In the genomic region with DNA sequence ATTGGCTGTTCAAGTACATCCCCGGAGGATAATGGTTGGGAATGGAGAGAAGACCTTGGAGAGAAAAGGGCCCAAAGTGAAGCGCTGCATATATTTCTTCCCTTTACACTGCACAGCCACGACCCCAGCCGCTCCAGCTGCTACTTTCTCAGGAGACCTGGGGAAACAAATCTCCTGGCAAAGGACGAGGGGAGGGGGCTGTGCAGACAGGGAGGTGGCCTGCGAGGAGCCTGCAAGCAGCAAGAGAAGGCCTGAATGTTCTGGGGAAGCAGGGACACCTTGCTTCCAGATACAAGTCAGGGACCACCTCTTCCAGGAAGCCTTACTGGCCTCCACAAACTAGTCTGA, we compare ENCODE assay signal across 12 cellular contexts. TPM values are rescaled to one million over a fixed set of nuclear protein-coding genes. Genes with fewer than 3 reads are reported as not detected.
DNase-seq lines count a peak whose midpoint lies in the region; FAIRE-seq and TF ChIP-seq lines count a peak whose summit lies in the region.
"Had no signal": no experiment of that assay in that cellular context is flagged by ENCODE, and none has a peak within 500 bp of the region (broad histone marks: within the 10 kb centered on the region; RNA-seq: fewer than 3 reads in every experiment).

No MANE protein-coding gene starts in this region.

- H3K4me3 ChIP-seq in MG63 = peak overlapping the region; percentile 79; the same call in 1 of the 2 replicates
- peak overlapping the region in 2 of 3 donors; percentile 85 to 96 for H3K4me3 ChIP-seq in breast epithelium
- H3K4me3 ChIP-seq in stomach smooth muscle (ENCODE audit: low read length in 2 of 2) = peak overlapping the region; percentile 56 to 73

- no peak for FAIRE-seq in HTR-8/SVneo (lab: Jason Lieb, UNC)

- TF ChIP-seq CTCF in breast epithelium (IDR thresholded peaks at IDR 0.05) (no peak), mesothelial cell of epicardium (IDR thresholded peaks at IDR 0.05; ENCODE audit: unreplicated experiment) (no peak)

- peak overlapping the region; percentile 79 to 91 for H3K9ac ChIP-seq in stomach smooth muscle (ENCODE audit: low read length in 2 of 2)

- H3K36me3 Mint-ChIP-seq in mesothelial cell of epicardium = peaks cover 5% of the 10 kb centered on the region
- H3K36me3 Mint-ChIP-seq: naive thymus-derived CD4-positive, alpha-beta T cell had no signal

- peaks cover 34% of the 10 kb centered on the region for H3K4me1 Mint-ChIP-seq in mesothelial cell of epicardium

- TF ChIP-seq POLR2A in breast epithelium (IDR thresholded peaks at IDR 0.05) = no peak

- H3K27ac Mint-ChIP-seq in mesothelial cell of epicardium = peak overlapping the region; percentile 66
- H3K27ac Mint-ChIP-seq: naive thymus-derived CD4-positive, alpha-beta T cell had no signal

- H3K27ac ChIP-seq in breast epithelium (peak overlapping the region; percentile 90 to 95), stomach smooth muscle (ENCODE audit: low read length) (peak overlapping the region; percentile 100)
- H3K27ac ChIP-seq: cardiac muscle cell had no signal

- no peak for DNase-seq in MG63
- no peak for DNase-seq in breast epithelium (ENCODE audit: low spot score in 2 of 2)
- DNase-seq in mesothelial cell of epicardium (ENCODE audit: low spot score in 2 of 2, unreplicated experiment in 2 of 2) = no peak
- no peak for DNase-seq in HTR-8/SVneo (ENCODE audit: insufficient read length, low spot score)
- DNase-seq in NCI-H1694 treated with DMSO at 0.1 percent for 48 hours (lab: John Stamatoyannopoulos, UW) = no peak
- no peak for DNase-seq in GM03348 (ENCODE audit: low spot score)
- DNase-seq: DND-41, NCI-H69, SW 1271 had no signal

- H3K27me3 ChIP-seq in MG63 = no peaks in the 10 kb centered on the region
- H3K27me3 ChIP-seq in breast epithelium = no peaks in the 10 kb centered on the region
- no peaks in the 10 kb centered on the region for H3K27me3 ChIP-seq in stomach smooth muscle (ENCODE audit: control insufficient read depth in 1 of 2, insufficient read depth in 2 of 2, low read length in 2 of 2)
- H3K27me3 ChIP-seq: cardiac muscle cell had no signal

- no peaks in the 10 kb centered on the region for H3K9me3 Mint-ChIP-seq in mesothelial cell of epicardium
- H3K9me3 Mint-ChIP-seq: naive thymus-derived CD4-positive, alpha-beta T cell had no signal

- H3K36me3 ChIP-seq in MG63 (peaks cover 17% of the 10 kb centered on the region), breast epithelium (no peaks in the 10 kb centered on the region), stomach smooth muscle (ENCODE audit: control insufficient read depth in 2 of 2, insufficient read depth in 2 of 2, low read length in 2 of 2) (peaks cover 0 to 8% of the 10 kb centered on the region in 2 donors)
- H3K36me3 ChIP-seq: cardiac muscle cell had no signal

- H3K9me3 ChIP-seq in MG63 (no peaks in the 10 kb centered on the region), breast epithelium (no peaks in the 10 kb centered on the region), stomach smooth muscle (ENCODE audit: control insufficient read depth in 2 of 2, low read length in 2 of 2) (no peaks in the 10 kb centered on the region)

- intact Hi-C loops in breast epithelium (cut with DNase I; ENCODE audit: low total_unique reads) = no loop called here

- H3K4me3 Mint-ChIP-seq in mesothelial cell of epicardium = peak overlapping the region; percentile 81

- H3K4me1 ChIP-seq in breast epithelium = peaks cover 15 to 38% of the 10 kb centered on the region in 2 donors
- peaks cover 52% of the 10 kb centered on the region for H3K4me1 ChIP-seq in stomach smooth muscle (ENCODE audit: control insufficient read depth, insufficient read depth, low read length)

- H3K27me3 Mint-ChIP-seq in mesothelial cell of epicardium (ENCODE audit: low read depth) = no peaks in the 10 kb centered on the region

RNA-seq across cellular contexts. Expression of gene PDLIM4, which starts 0.7 kb away (rescaled TPM):
- 71.1 and 130 TPM in 2 replicates for total RNA-seq in MG63 (2014; rRNA removed; shearing (Covaris generic); ENCODE audit: low replicate concordance)
- total RNA-seq in breast epithelium (100 to 1,000 TPM in 1 of 3 donors, 10 to 100 TPM in 1, 1 to 10 TPM in 1; 9.0 to 102 (median 71.4) TPM), mesothelial cell of epicardium (48.8 to 50.7 TPM (median 50.1 TPM) in 3 replicates)

RNA-seq across cellular contexts. Expression of gene P4HA2, which starts 29.1 kb away (rescaled TPM):
- total RNA-seq in MG63 (2014; rRNA removed; shearing (Covaris generic); ENCODE audit: low replicate concordance) = 71.0 and 96.8 TPM in 2 replicates
- total RNA-seq in breast epithelium (10 to 100 TPM; 21.8 to 34.8 (median 26.2) TPM), mesothelial cell of epicardium (66.3 to 68.7 TPM (median 66.9 TPM) in 3 replicates)

RNA-seq across cellular contexts. Expression of gene SLC22A4, which starts 37.4 kb away (rescaled TPM):
- total RNA-seq in MG63 (2014; rRNA removed; shearing (Covaris generic); ENCODE audit: low replicate concordance) = 0.03 and 0.35 TPM in 2 replicates
- 1 to 10 TPM; 1.3 to 4.5 (median 2.3) TPM for total RNA-seq in breast epithelium
- total RNA-seq in mesothelial cell of epicardium = 2.1 to 2.4 TPM (median 2.2 TPM) in 3 replicates
